Comparison of ENCODE assay signal across 8 cellular contexts in the genomic region with DNA sequence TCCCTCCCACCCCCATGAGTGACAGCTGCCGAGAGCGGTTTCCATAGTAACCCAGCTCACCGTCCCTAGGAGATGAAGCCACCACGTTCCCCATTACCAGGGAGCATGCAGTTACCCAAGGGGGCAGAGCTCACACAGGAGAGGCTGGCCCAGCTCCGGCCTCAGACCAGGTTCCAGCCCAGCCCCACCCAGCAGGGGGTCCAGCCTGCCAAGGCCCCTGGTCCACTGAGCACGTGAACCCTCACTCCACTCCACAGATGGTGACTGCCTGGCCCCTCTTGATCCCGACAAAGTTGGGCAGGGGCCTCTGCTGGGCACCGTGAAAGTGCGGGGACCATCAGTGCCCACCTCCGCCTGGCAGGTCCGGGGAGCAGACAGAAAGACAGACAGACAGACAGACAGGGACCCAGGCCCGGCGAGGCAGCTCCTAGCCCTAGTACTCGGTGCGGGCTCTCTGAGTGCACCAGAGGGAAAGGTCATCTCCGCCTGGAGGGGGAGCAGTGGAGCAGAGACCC. TPM values are rescaled to one million over a fixed set of nuclear protein-coding genes. Genes with fewer than 3 reads are reported as not detected.
A peak's percentile ranks its signal among the peaks of the same experiment; 100 is the strongest.
DNase-seq lines count a peak whose midpoint lies in the region; ATAC-seq and TF ChIP-seq lines count a peak whose summit lies in the region.

No MANE protein-coding gene starts in this region.

- no peaks in the 10 kb centered on the region for H3K36me3 ChIP-seq in spleen

- no peak for ATAC-seq in HG03135 (IDR thresholded peaks at IDR 0.05; ENCODE audit: unreplicated experiment)
- no peak for ATAC-seq in HG02798 (IDR thresholded peaks at IDR 0.05; ENCODE audit: poor library complexity, unreplicated experiment)
- ATAC-seq in GM18517 (IDR thresholded peaks at IDR 0.05; ENCODE audit: unreplicated experiment), result no peak

- no peak for TF ChIP-seq POLR2A in spleen (IDR thresholded peaks at IDR 0.05)

- intact Hi-C loops in spleen (cut with DNase I; ENCODE audit: low total_unique reads), result no loop called here

- DNase-seq in M059J (ENCODE audit: low read depth), result peak; percentile 44
- DNase-seq in activated CD4-positive, alpha-beta T cell treated with anti-CD3 and anti-CD28 coated beads, Interleukin-2, amount 50 U/mL, for 48 hours, result peak; percentile 39 to 71
- DNase-seq in fibroblast of pulmonary artery (ENCODE audit: low read depth), result no peak
- no peak for DNase-seq in spleen

- H3K27ac ChIP-seq in spleen, result peak overlapping the region in 3 of 8 donors; percentile 48 to 66 (median 52)

- H3K4me3 ChIP-seq in fibroblast of pulmonary artery (replicated peaks; ENCODE audit: low read depth, low read length) (peak overlapping the region; percentile 41), spleen (peak overlapping the region; percentile 23 to 73 (median 40))

- H3K27me3 ChIP-seq in spleen (replicated peaks in 1 of 7), result peaks cover 0 to 87% (median 41%) of the 10 kb centered on the region in 7 donors

- TF ChIP-seq CTCF in GM12872 (IDR thresholded peaks at IDR 0.05; ENCODE audit: insufficient read depth, low read depth, low read length) (peak; percentile 69), fibroblast of pulmonary artery (IDR thresholded peaks at IDR 0.05; ENCODE audit: low read length, missing control alignments) (peak; percentile 42), spleen (IDR thresholded peaks at IDR 0.05 in 8 of 11, conservative IDR thresholded peaks at IDR 0.05 in 3 of 11) (peak in 1 of 11 experiments; percentile 29)

- H3K4me1 ChIP-seq in spleen, result peaks cover 2 to 23% (median 9%) of the 10 kb centered on the region in 6 donors

- 1 to 3% (median 3%) methylated on average over 14 to 16 of the region's 16 CpGs for WGBS in spleen, 5 donors

- H3K9me3 ChIP-seq in spleen, result peaks cover 0 to 14% (median 6%) of the 10 kb centered on the region in 8 donors

RNA-seq across cellular contexts. Expression of a gene that starts 50.7 kb away (rescaled TPM):
- total RNA-seq in M059J (2014; rRNA removed; shearing (Covaris generic)), result not detected in 2 replicates
- under 1 TPM in 2 of 7 donors, not detected in 5; 0.10 to 0.19 TPM for total RNA-seq in spleen
- polyA plus RNA-seq in spleen, result under 1 TPM in 1 of 3 donors, not detected in 2; 0.05 TPM

Comparison
In these comparisons a context has a peak if more than half of its experiments do, and no peak if none do; other contexts are left out.
1. DNase-seq: peak in M059J (single experiment) and activated CD4-positive, alpha-beta T cell treated with anti-CD3 and anti-CD28 coated beads, Interleukin-2, amount 50 U/mL, for 48 hours (2 of 2); none in fibroblast of pulmonary artery (single experiment) and spleen (single experiment).